In genomic region chr13:42812311-42812710, GRCh38 we compare ENCODE assay signal across 22 cellular contexts. TPM values are rescaled to one million over a fixed set of nuclear protein-coding genes. Genes with fewer than 3 reads are reported as not detected.
DNase-seq lines count a peak whose midpoint lies in the region; ATAC-seq, FAIRE-seq and TF ChIP-seq lines count a peak whose summit lies in the region.
"Had no signal": no experiment of that assay in that cellular context is flagged by ENCODE, and none has a peak within 500 bp of the region (broad histone marks: within the 10 kb centered on the region; RNA-seq: fewer than 3 reads in every experiment).

No MANE protein-coding gene starts in this region.

- H3K4me3 ChIP-seq in Karpas-422 (ENCODE audit: low read length) (no peak overlapping the region), osteoblast (ENCODE audit: insufficient read depth, low read length) (no peak overlapping the region)
- H3K4me3 ChIP-seq: pancreas, vagina had no signal

- POLR2A ChIA-PET in activated CD4-positive, alpha-beta T cell treated with anti-CD3 and anti-CD28 coated beads for 36 hours (lab: Charles Lee) = no interaction called here
- POLR2A ChIA-PET in activated CD8-positive, alpha-beta T cell treated with anti-CD3 and anti-CD28 coated beads, Interleukin-2, amount 10 ng/mL, durations not matched to agents 7 days and 5 days (lab: Charles Lee) = no interaction called here

- TF ChIP-seq CTCF in osteoblast (IDR thresholded peaks at IDR 0.05; ENCODE audit: extremely low read depth, low read depth, low read length) = peak; percentile 20

- H3K4me2 ChIP-seq in Karpas-422 (ENCODE audit: low read depth, low read length, poor library complexity, severe bottlenecking) (no peak overlapping the region), osteoblast (ENCODE audit: insufficient read depth, low read length) (no peak overlapping the region)
- H3K4me2 ChIP-seq: KMS-11 had no signal

- no peaks in the 10 kb centered on the region for H3K9me3 Mint-ChIP-seq in activated CD4-positive, alpha-beta T cell treated with anti-CD3 and anti-CD28 coated beads for 36 hours (ENCODE audit: low read depth)
- no peaks in the 10 kb centered on the region for H3K9me3 Mint-ChIP-seq in activated CD8-positive, alpha-beta T cell treated with anti-CD3 and anti-CD28 coated beads, Interleukin-2, amount 10 ng/mL, durations not matched to agents 7 days and 5 days (ENCODE audit: insufficient read depth)
- H3K9me3 Mint-ChIP-seq: activated CD4-positive, alpha-beta T cell treated with anti-CD3 and anti-CD28 coated beads, Interleukin-2, amount 10 ng/mL, durations not matched to agents 24 days and 14 days; central memory CD8-positive, alpha-beta T cell; natural killer cell treated with Interleukin-12 subunit alpha and Interleukin-12 subunit beta and Interleukin-15 and Interleukin-18, amount 100 ng/mL, for 72 hours had no signal

- no peaks in the 10 kb centered on the region for H3K9me3 ChIP-seq in Karpas-422 (ENCODE audit: low read length)
- no peaks in the 10 kb centered on the region for H3K9me3 ChIP-seq in osteoblast (ENCODE audit: low read depth, low read length)
- H3K9me3 ChIP-seq: BE2C, pancreas, vagina had no signal

- H4K20me1 ChIP-seq in Karpas-422 (ENCODE audit: insufficient read depth, low read depth, low read length) (no peaks in the 10 kb centered on the region), osteoblast (ENCODE audit: insufficient read depth, low read length) (no peaks in the 10 kb centered on the region)

- no peak for FAIRE-seq in HTR-8/SVneo (lab: Jason Lieb, UNC)
- FAIRE-seq: A204.1, pancreas had no signal

- no peaks in the 10 kb centered on the region for H3K27me3 ChIP-seq in Karpas-422 (ENCODE audit: low read length)
- H3K27me3 ChIP-seq in osteoblast (ENCODE audit: insufficient read depth, low read length) = no peaks in the 10 kb centered on the region
- H3K27me3 ChIP-seq: BE2C, pancreas, vagina had no signal

- peak; percentile 24 for DNase-seq in activated CD4-positive, alpha-beta T cell treated with anti-CD3 and anti-CD28 coated beads for 36 hours
- DNase-seq in activated CD4-positive, alpha-beta T cell treated with anti-CD3 and anti-CD28 coated beads, Interleukin-2, amount 50 U/mL, for 4 hours = no peak
- DNase-seq in Karpas-422 (peak; percentile 51), astrocyte of the hippocampus (ENCODE audit: low read depth, low spot score) (peak; percentile 35), osteoblast (ENCODE audit: insufficient read length, low spot score, missing footprints) (peak; percentile 32), HTR-8/SVneo (ENCODE audit: insufficient read length, low spot score) (no peak), NCI-H2081 (lab: John Stamatoyannopoulos, UW) (no peak)
- DNase-seq in activated CD8-positive, alpha-beta T cell treated with anti-CD3 and anti-CD28 coated beads, Interleukin-2, amount 10 ng/mL, durations not matched to agents 7 days and 5 days = no peak
- DNase-seq: activated CD4-positive, alpha-beta T cell treated with anti-CD3 and anti-CD28 coated beads, Interleukin-2, amount 10 ng/mL, durations not matched to agents 24 days and 14 days; BE2C; COR-L47; NCI-H1417; NCI-H526 treated with DMSO at 0.1 percent for 48 hours; pancreas; SHP77 had no signal

- no peaks in the 10 kb centered on the region for H3K36me3 Mint-ChIP-seq in activated CD4-positive, alpha-beta T cell treated with anti-CD3 and anti-CD28 coated beads for 36 hours (ENCODE audit: low read depth)
- no peaks in the 10 kb centered on the region for H3K36me3 Mint-ChIP-seq in activated CD8-positive, alpha-beta T cell treated with anti-CD3 and anti-CD28 coated beads, Interleukin-2, amount 10 ng/mL, durations not matched to agents 7 days and 5 days (ENCODE audit: low read depth)
- H3K36me3 Mint-ChIP-seq: natural killer cell treated with Interleukin-12 subunit alpha and Interleukin-12 subunit beta and Interleukin-15 and Interleukin-18, amount 100 ng/mL, for 72 hours had no signal

- no peaks in the 10 kb centered on the region for H3K79me2 ChIP-seq in Karpas-422 (ENCODE audit: low read length)
- no peaks in the 10 kb centered on the region for H3K79me2 ChIP-seq in osteoblast (ENCODE audit: insufficient read depth, low read length)

- intact Hi-C loops in activated CD4-positive, alpha-beta T cell treated with anti-CD3 and anti-CD28 coated beads for 36 hours (cut with DNase I, micrococcal nuclease) = no loop called here

- no peaks in the 10 kb centered on the region for H3K4me1 ChIP-seq in Karpas-422 (ENCODE audit: low read length)
- peaks cover 23% of the 10 kb centered on the region for H3K4me1 ChIP-seq in osteoblast (ENCODE audit: insufficient read depth, low read length)
- H3K4me1 ChIP-seq: pancreas, vagina had no signal

- H3K27me3 Mint-ChIP-seq in activated CD4-positive, alpha-beta T cell treated with anti-CD3 and anti-CD28 coated beads for 36 hours = peaks cover 24% of the 10 kb centered on the region
- H3K27me3 Mint-ChIP-seq in activated CD8-positive, alpha-beta T cell treated with anti-CD3 and anti-CD28 coated beads, Interleukin-2, amount 10 ng/mL, durations not matched to agents 7 days and 5 days (ENCODE audit: low read depth) = peaks cover 37% of the 10 kb centered on the region

- peaks cover 4% of the 10 kb centered on the region for H3K4me1 Mint-ChIP-seq in activated CD4-positive, alpha-beta T cell treated with anti-CD3 and anti-CD28 coated beads for 36 hours
- H3K4me1 Mint-ChIP-seq in activated CD8-positive, alpha-beta T cell treated with anti-CD3 and anti-CD28 coated beads, Interleukin-2, amount 10 ng/mL, durations not matched to agents 7 days and 5 days (ENCODE audit: low read depth) = peaks cover 6% of the 10 kb centered on the region
- H3K4me1 Mint-ChIP-seq: central memory CD8-positive, alpha-beta T cell had no signal

- peak; percentile 46 for ATAC-seq in activated CD4-positive, alpha-beta T cell treated with anti-CD3 and anti-CD28 coated beads for 36 hours
- no peak for ATAC-seq in activated CD8-positive, alpha-beta T cell treated with anti-CD3 and anti-CD28 coated beads, Interleukin-2, amount 10 ng/mL, durations not matched to agents 7 days and 5 days

- no peak overlapping the region for H3K27ac Mint-ChIP-seq in activated CD4-positive, alpha-beta T cell treated with anti-CD3 and anti-CD28 coated beads for 36 hours
- no peak overlapping the region for H3K27ac Mint-ChIP-seq in activated CD8-positive, alpha-beta T cell treated with anti-CD3 and anti-CD28 coated beads, Interleukin-2, amount 10 ng/mL, durations not matched to agents 7 days and 5 days
- H3K27ac Mint-ChIP-seq: activated CD4-positive, alpha-beta T cell treated with anti-CD3 and anti-CD28 coated beads, Interleukin-2, amount 10 ng/mL, durations not matched to agents 24 days and 14 days; mesothelial cell of epicardium; natural killer cell treated with Interleukin-12 subunit alpha and Interleukin-12 subunit beta and Interleukin-15 and Interleukin-18, amount 100 ng/mL, for 72 hours had no signal

- H2AFZ ChIP-seq in Karpas-422 (ENCODE audit: low read length) (no peak overlapping the region), osteoblast (ENCODE audit: low read length) (no peak overlapping the region)

- H3K36me3 ChIP-seq in Karpas-422 (ENCODE audit: insufficient read depth, low read length) (no peaks in the 10 kb centered on the region), osteoblast (ENCODE audit: insufficient read depth, low read length) (no peaks in the 10 kb centered on the region)
- H3K36me3 ChIP-seq: BE2C, pancreas, vagina had no signal

- H3K9me2 ChIP-seq in Karpas-422 (replicated peaks; ENCODE audit: insufficient read depth, low read length) = no peaks in the 10 kb centered on the region

- H3K27ac ChIP-seq in Karpas-422 (ENCODE audit: low read length) (no peak overlapping the region), osteoblast (ENCODE audit: low read depth, low read length) (no peak overlapping the region)
- H3K27ac ChIP-seq: KMS-11, pancreas, vagina had no signal

- H3K9ac ChIP-seq in Karpas-422 (ENCODE audit: low read length) = no peak overlapping the region
- H3K9ac ChIP-seq: KMS-11 had no signal

- H3K4me3 Mint-ChIP-seq in activated CD4-positive, alpha-beta T cell treated with anti-CD3 and anti-CD28 coated beads for 36 hours = no peak overlapping the region
- no peak overlapping the region for H3K4me3 Mint-ChIP-seq in activated CD8-positive, alpha-beta T cell treated with anti-CD3 and anti-CD28 coated beads, Interleukin-2, amount 10 ng/mL, durations not matched to agents 7 days and 5 days
- H3K4me3 Mint-ChIP-seq: activated CD4-positive, alpha-beta T cell treated with anti-CD3 and anti-CD28 coated beads, Interleukin-2, amount 10 ng/mL, durations not matched to agents 24 days and 14 days; central memory CD8-positive, alpha-beta T cell; mesothelial cell of epicardium; natural killer cell treated with Interleukin-12 subunit alpha and Interleukin-12 subunit beta and Interleukin-15 and Interleukin-18, amount 100 ng/mL, for 72 hours had no signal

- CTCF ChIA-PET in activated CD4-positive, alpha-beta T cell treated with anti-CD3 and anti-CD28 coated beads for 36 hours (lab: Charles Lee) = interaction anchor here (0.9 kb wide), 1 partner anchor 579 kb away, joined by 3 read pairs; no protein-coding TSS in a partner anchor
- CTCF ChIA-PET in activated CD8-positive, alpha-beta T cell treated with anti-CD3 and anti-CD28 coated beads, Interleukin-2, amount 10 ng/mL, durations not matched to agents 7 days and 5 days (lab: Charles Lee) = no interaction called here

RNA-seq across cellular contexts. Expression of gene FAM216B, which starts 30.9 kb away (rescaled TPM):
- total RNA-seq in activated CD4-positive, alpha-beta T cell treated with anti-CD3 and anti-CD28 coated beads for 36 hours = not detected
- total RNA-seq in Karpas-422 (2014; rRNA removed; shearing (Covaris generic); ENCODE audit: low replicate concordance) = not detected in 2 replicates
- total RNA-seq in osteoblast = under 0.01 TPM in 1 of 2 replicates, not detected in the other
- not detected for total RNA-seq in activated CD8-positive, alpha-beta T cell treated with anti-CD3 and anti-CD28 coated beads, Interleukin-2, amount 10 ng/mL, durations not matched to agents 7 days and 5 days
- total RNA-seq: activated CD4-positive, alpha-beta T cell treated with anti-CD3 and anti-CD28 coated beads, Interleukin-2, amount 10 ng/mL, durations not matched to agents 24 days and 14 days; glomerular endothelial cell; mesothelial cell of epicardium; natural killer cell treated with Interleukin-12 subunit alpha and Interleukin-12 subunit beta and Interleukin-15 and Interleukin-18, amount 100 ng/mL, for 72 hours; vagina had no signal

Comparison
In these comparisons a context has a peak if more than half of its experiments do, and no peak if none do; other contexts are left out.
1. DNase-seq: peak in activated CD4-positive, alpha-beta T cell treated with anti-CD3 and anti-CD28 coated beads for 36 hours (single experiment), Karpas-422 (single experiment), astrocyte of the hippocampus (single experiment) and osteoblast (single experiment); none in activated CD4-positive, alpha-beta T cell treated with anti-CD3 and anti-CD28 coated beads, Interleukin-2, amount 50 U/mL, for 4 hours (0 of 2), activated CD8-positive, alpha-beta T cell treated with anti-CD3 and anti-CD28 coated beads, Interleukin-2, amount 10 ng/mL, durations not matched to agents 7 days and 5 days (single experiment), HTR-8/SVneo (single experiment) and NCI-H2081 (0 of 2).